Comparison of ENCODE assay signal across 12 cellular contexts in the genomic region with DNA sequence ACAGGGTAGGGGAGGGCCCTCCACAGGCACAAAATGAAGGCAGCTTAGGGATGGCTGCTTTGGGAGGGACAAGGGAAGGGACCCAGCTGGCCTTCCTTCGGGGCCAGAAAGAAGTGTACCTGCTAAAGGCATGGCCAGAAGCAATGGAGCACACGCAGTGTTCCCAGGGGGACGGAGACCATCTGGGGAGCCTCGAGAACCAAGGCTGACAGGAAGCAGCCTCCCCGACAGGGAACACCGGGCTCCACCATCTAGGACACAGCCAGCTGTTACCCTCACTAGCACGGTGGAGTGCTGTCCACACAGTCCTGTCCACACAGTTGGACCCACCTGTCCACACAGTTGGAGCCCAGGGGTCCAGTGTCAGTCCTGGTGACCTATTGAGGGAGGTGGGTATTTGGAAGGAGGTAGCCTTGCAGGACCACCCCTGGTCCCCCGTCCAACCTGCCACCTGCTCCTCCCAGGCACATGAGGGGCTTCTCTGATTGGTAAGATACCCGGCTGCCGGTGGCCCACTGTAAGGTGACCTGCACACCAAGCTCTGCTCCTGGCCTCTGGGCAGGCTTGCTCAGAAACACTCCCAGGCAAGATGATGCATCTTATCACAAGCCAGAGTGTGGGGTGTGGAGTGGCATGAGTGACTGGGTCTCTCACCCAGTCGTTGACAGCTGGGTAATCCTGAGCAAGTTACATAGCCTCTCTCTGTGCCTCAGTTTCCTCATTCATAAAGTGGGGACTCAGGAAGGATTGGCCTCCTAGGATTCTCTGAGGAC. TPM values are rescaled to one million over a fixed set of nuclear protein-coding genes. Genes with fewer than 3 reads are reported as not detected.
A peak's percentile ranks its signal among the peaks of the same experiment; 100 is the strongest.
DNase-seq lines count a peak whose midpoint lies in the region; ATAC-seq, FAIRE-seq and TF ChIP-seq lines count a peak whose summit lies in the region.
"Had no signal": no experiment of that assay in that cellular context is flagged by ENCODE, and none has a peak within 500 bp of the region (broad histone marks: within the 10 kb centered on the region; RNA-seq: fewer than 3 reads in every experiment).

No MANE protein-coding gene starts in this region.

- POLR2A ChIA-PET in PC-9 (lab: Charles Lee; ENCODE audit: unreplicated experiment) = interaction anchor here (0.5 to 0.7 kb wide), 3 partner anchors 8 to 329 kb away, joined by 3 to 7 read pairs (median 4); no protein-coding TSS in a partner anchor

- peak overlapping the region in 3 of 11 experiments; percentile 1 to 51 (median 16); a peak in 4 of 22 replicates for H3K27ac ChIP-seq in BLaER1 treated with 17β-estradiol and CSF1 and Interleukin-3, amounts not matched to agents 10 nM and 100 nM
- peak overlapping the region; percentile 75 for H3K27ac ChIP-seq in PC-9
- H3K27ac ChIP-seq in colonic mucosa = peak overlapping the region; percentile 22
- H3K27ac ChIP-seq in pancreas = peak overlapping the region; percentile 5 to 76 (median 45)
- H3K27ac ChIP-seq: SJSA1 had no signal

- WGBS in pancreas, 2 donors = 80 to 83% methylated on average over 11 of the region's 11 CpGs

- TF ChIP-seq CTCF in PC-9 (conservative IDR thresholded peaks at IDR 0.05) (no peak), colonic mucosa (IDR thresholded peaks at IDR 0.05) (no peak), pancreas (IDR thresholded peaks at IDR 0.05) (no peak)

- H4K20me1 ChIP-seq in BLaER1 treated with 17β-estradiol and CSF1 and Interleukin-3, amounts not matched to agents 10 nM and 100 nM = peaks cover 0 to 12% (median 0%) of the 10 kb centered on the region in 11 experiments; a peak in 5 of 22 replicates
- H4K20me1 ChIP-seq in PC-9 (ENCODE audit: insufficient read depth) = no peaks in the 10 kb centered on the region

- H3K9me2 ChIP-seq in PC-9 (ENCODE audit: insufficient read depth) = no peaks in the 10 kb centered on the region

- no peak for FAIRE-seq in pancreas (lab: Jason Lieb, UNC)
- FAIRE-seq: G401.6 had no signal

- intact Hi-C loops in PC-9 (cut with micrococcal nuclease; ENCODE audit: unreplicated experiment) = no loop called here
- intact Hi-C loops in colonic mucosa (cut with DNase I) = no loop called here
- intact Hi-C loops in pancreas (cut with DNase I) = no loop called here

- peaks cover 46 to 77% (median 58%) of the 10 kb centered on the region in 10 experiments for H3K4me1 ChIP-seq in BLaER1 treated with 17β-estradiol and CSF1 and Interleukin-3, amounts not matched to agents 10 nM and 100 nM
- H3K4me1 ChIP-seq in PC-9 (replicated peaks; ENCODE audit: insufficient read depth) (peaks cover 94% of the 10 kb centered on the region), colonic mucosa (peaks cover 4% of the 10 kb centered on the region), pancreas (no peaks in the 10 kb centered on the region)

- H3K27me3 ChIP-seq in BLaER1 treated with 17β-estradiol and CSF1 and Interleukin-3, amounts not matched to agents 10 nM and 100 nM = peaks cover 0 to 16% (median 0%) of the 10 kb centered on the region in 11 experiments; a peak in 7 of 22 replicates
- H3K27me3 ChIP-seq in PC-9 (ENCODE audit: insufficient read depth, low read depth) (no peaks in the 10 kb centered on the region), colonic mucosa (no peaks in the 10 kb centered on the region), pancreas (no peaks in the 10 kb centered on the region)
- H3K27me3 ChIP-seq: SJSA1 had no signal

- H3K79me2 ChIP-seq in PC-9 (ENCODE audit: low read depth) = no peaks in the 10 kb centered on the region

- peak overlapping the region; percentile 75 to 90 (median 80) for H3K4me2 ChIP-seq in BLaER1 treated with 17β-estradiol and CSF1 and Interleukin-3, amounts not matched to agents 10 nM and 100 nM
- H3K4me2 ChIP-seq in PC-9 = peak overlapping the region; percentile 41

- peak in 3 of 4 donors; percentile 7 to 37 (median 17) for ATAC-seq in pancreas

- no peaks in the 10 kb centered on the region for H3K36me3 ChIP-seq in BLaER1 treated with 17β-estradiol and CSF1 and Interleukin-3, amounts not matched to agents 10 nM and 100 nM
- H3K36me3 ChIP-seq in PC-9 (ENCODE audit: low read depth) = no peaks in the 10 kb centered on the region
- no peaks in the 10 kb centered on the region for H3K36me3 ChIP-seq in colonic mucosa
- no peaks in the 10 kb centered on the region for H3K36me3 ChIP-seq in pancreas
- H3K36me3 ChIP-seq: SJSA1 had no signal

- peak in 1 of 2 experiments; percentile 47 for DNase-seq in PC-9
- DNase-seq in colonic mucosa = no peak
- no peak for DNase-seq in pancreas
- no peak for DNase-seq in GOT3 (lab: John Stamatoyannopoulos, UW)
- no peak for DNase-seq in cerebellum (ENCODE audit: low spot score)
- no peak for DNase-seq in Ammon's horn (ENCODE audit: low spot score)
- no peak for DNase-seq in NCI-H1930 (lab: John Stamatoyannopoulos, UW)
- DNase-seq: activated gamma-delta T cell, NCI-H1092 treated with DMSO at 0.1 percent for 48 hours had no signal

- H3F3A ChIP-seq in PC-9 (ENCODE audit: insufficient read depth, low read depth) = peaks cover 65% of the 10 kb centered on the region

- H2AFZ ChIP-seq in PC-9 = no peak overlapping the region

- BruUV-seq in PC-9 (replicated peaks; lab: Mats Ljungman, UMichigan) = no TSS peak

- no peak overlapping the region; a peak in 1 of 20 replicates for H3K4me3 ChIP-seq in BLaER1 treated with 17β-estradiol and CSF1 and Interleukin-3, amounts not matched to agents 10 nM and 100 nM
- H3K4me3 ChIP-seq in PC-9 (no peak overlapping the region), colonic mucosa (no peak overlapping the region), pancreas (no peak overlapping the region)
- H3K4me3 ChIP-seq: SJSA1 had no signal

- H3K9ac ChIP-seq in BLaER1 treated with 17β-estradiol and CSF1 and Interleukin-3, amounts not matched to agents 10 nM and 100 nM = peak overlapping the region in 1 of 11 experiments; percentile 4; a peak in 2 of 22 replicates
- H3K9ac ChIP-seq in colonic mucosa (ENCODE audit: low read depth in 2 of 2, low read length in 2 of 2) = no peak overlapping the region

- CTCF ChIA-PET in PC-9 (lab: Charles Lee) = interaction anchor here (0.6 kb wide), 1 partner anchor 8 kb away, joined by 3 read pairs; no protein-coding TSS in a partner anchor

- no peaks in the 10 kb centered on the region for H3K9me3 ChIP-seq in BLaER1 treated with 17β-estradiol and CSF1 and Interleukin-3, amounts not matched to agents 10 nM and 100 nM (replicated peaks in 1 of 11)
- no peaks in the 10 kb centered on the region for H3K9me3 ChIP-seq in PC-9 (ENCODE audit: insufficient read depth, low read depth)
- no peaks in the 10 kb centered on the region for H3K9me3 ChIP-seq in colonic mucosa
- no peaks in the 10 kb centered on the region for H3K9me3 ChIP-seq in pancreas
- H3K9me3 ChIP-seq: SJSA1 had no signal

RNA-seq across cellular contexts. Expression of a gene that starts 20.5 kb away (rescaled TPM):
- 69.6 and 84.1 TPM in 2 replicates for total RNA-seq in PC-9 (2021)
- total RNA-seq in colonic mucosa = 10 to 100 TPM; 29.7 to 43.9 TPM
- total RNA-seq in pancreas = 10 to 100 TPM in 2 of 6 donors, 1 to 10 TPM in 4; 4.7 to 15.9 (median 6.9) TPM
- polyA plus RNA-seq in pancreas = 1 to 10 TPM; 3.2 to 4.0 TPM
- total RNA-seq in cerebellum = 74.6 TPM
